In the genomic region with DNA sequence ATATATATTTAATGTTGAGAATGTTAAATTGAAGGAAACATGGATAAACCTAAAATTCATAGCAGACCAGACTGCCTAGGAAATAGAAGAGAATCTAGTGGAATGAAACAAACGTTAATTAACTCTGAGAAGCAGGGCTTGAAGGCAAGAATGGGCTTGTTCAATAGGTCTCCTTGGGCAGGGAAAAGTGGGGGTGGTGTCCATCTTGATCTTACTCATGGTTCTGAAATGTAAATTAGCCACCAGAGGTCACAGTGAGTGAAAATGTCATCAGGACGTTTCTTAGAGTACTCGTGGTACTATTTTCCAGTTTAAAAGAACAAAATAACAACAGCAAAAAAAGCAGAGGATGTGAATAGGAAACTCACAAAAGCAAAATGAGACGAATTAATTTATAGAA, we compare ENCODE assay signal across 18 cellular contexts.
DNase-seq lines count a peak whose midpoint lies in the region; ATAC-seq, FAIRE-seq and TF ChIP-seq lines count a peak whose summit lies in the region.
"Had no signal": no experiment of that assay in that cellular context is flagged by ENCODE, and none has a peak within 500 bp of the region (broad histone marks: within the 10 kb centered on the region; RNA-seq: fewer than 3 reads in every experiment).

No MANE protein-coding gene starts in this region.

- H3K9me3 Mint-ChIP-seq in T-helper 2 cell treated with Interferon-gamma antibody and Interleukin-4, amounts not matched to agents 5 μg/mL and 100 μg/mL, for 36 hours = no peaks in the 10 kb centered on the region

- in situ Hi-C loops in astrocyte of the spinal cord (cut with HindIII; ENCODE audit: low sequenced_read_pairs) = no loop called here

- H3K9me1 ChIP-seq in keratinocyte (ENCODE audit: control insufficient read depth, extremely low read depth, insufficient read depth, low read length) = no peaks in the 10 kb centered on the region

- H3K36me3 Mint-ChIP-seq in T-helper 2 cell treated with Interferon-gamma antibody and Interleukin-4, amounts not matched to agents 5 μg/mL and 100 μg/mL, for 36 hours (ENCODE audit: low read depth) = no peaks in the 10 kb centered on the region

- H3K4me1 Mint-ChIP-seq in T-helper 2 cell treated with Interferon-gamma antibody and Interleukin-4, amounts not matched to agents 5 μg/mL and 100 μg/mL, for 36 hours (ENCODE audit: low read depth) = no peaks in the 10 kb centered on the region

- no peak overlapping the region for H3K9ac ChIP-seq in keratinocyte (ENCODE audit: control insufficient read depth, extremely low read depth, insufficient read depth, low read length)
- H3K9ac ChIP-seq: BLaER1 had no signal

- ATAC-seq in GM19467 (IDR thresholded peaks at IDR 0.05; ENCODE audit: unreplicated experiment) (no peak), GM19328 (IDR thresholded peaks at IDR 0.05; ENCODE audit: unreplicated experiment) (no peak)
- ATAC-seq: activated CD8-positive, alpha-beta T cell treated with anti-CD3 and anti-CD28 coated beads for 36 hours; K562 had no signal

- no peaks in the 10 kb centered on the region for H3K79me2 ChIP-seq in keratinocyte (ENCODE audit: control insufficient read depth, insufficient read depth, low read length)

- peak overlapping the region; percentile 77 for H3K4me2 ChIP-seq in keratinocyte (ENCODE audit: control insufficient read depth, extremely low read depth, insufficient read depth, low read depth, low read length)
- H3K4me2 ChIP-seq: BLaER1 had no signal

- dilution Hi-C loops in keratinocyte (cut with MboI; ENCODE audit: extremely low pct_ligation_motif_present, low sequenced_read_pairs) = no loop called here

- no peak overlapping the region for H3K4me3 Mint-ChIP-seq in T-helper 2 cell treated with Interferon-gamma antibody and Interleukin-4, amounts not matched to agents 5 μg/mL and 100 μg/mL, for 36 hours
- H3K4me3 Mint-ChIP-seq: activated CD8-positive, alpha-beta T cell treated with anti-CD3 and anti-CD28 coated beads for 36 hours had no signal

- peak overlapping the region; percentile 58 for H3K27ac ChIP-seq in keratinocyte (ENCODE audit: control insufficient read depth, insufficient read depth, low read length)
- H3K27ac ChIP-seq: BLaER1, heart left ventricle, tibial artery had no signal

- no peak overlapping the region for H3K4me3 ChIP-seq in astrocyte of the spinal cord (ENCODE audit: low read depth, low read length)
- peak overlapping the region in 1 of 3 experiments; percentile 51 for H3K4me3 ChIP-seq in keratinocyte (ENCODE audit: control insufficient read depth in 2 of 3, extremely low read depth in 1 of 3, insufficient read depth in 2 of 3, low read depth in 1 of 3, low read length in 3 of 3)
- H3K4me3 ChIP-seq: BLaER1, heart left ventricle, K562, tibial artery had no signal

- no peaks in the 10 kb centered on the region for H3K27me3 Mint-ChIP-seq in T-helper 2 cell treated with Interferon-gamma antibody and Interleukin-4, amounts not matched to agents 5 μg/mL and 100 μg/mL, for 36 hours (ENCODE audit: low read depth)
- H3K27me3 Mint-ChIP-seq: activated CD8-positive, alpha-beta T cell treated with anti-CD3 and anti-CD28 coated beads for 36 hours had no signal

- H2AFZ ChIP-seq in keratinocyte (ENCODE audit: control insufficient read depth, low read length) = no peak overlapping the region

- H3K27ac Mint-ChIP-seq in T-helper 2 cell treated with Interferon-gamma antibody and Interleukin-4, amounts not matched to agents 5 μg/mL and 100 μg/mL, for 36 hours = no peak overlapping the region
- H3K27ac Mint-ChIP-seq: activated CD8-positive, alpha-beta T cell treated with anti-CD3 and anti-CD28 coated beads for 36 hours had no signal

- no peaks in the 10 kb centered on the region for H3K27me3 ChIP-seq in keratinocyte (ENCODE audit: control insufficient read depth, extremely low read depth, insufficient read depth, low read length)
- H3K27me3 ChIP-seq: BLaER1, heart left ventricle, tibial artery had no signal

- H3K36me3 ChIP-seq in keratinocyte (ENCODE audit: control insufficient read depth in 2 of 2, extremely low read depth in 1 of 2, insufficient read depth in 2 of 2, low read length in 2 of 2) = no peaks in the 10 kb centered on the region
- H3K36me3 ChIP-seq: BLaER1, heart left ventricle, tibial artery had no signal

- no peaks in the 10 kb centered on the region for H4K20me1 ChIP-seq in keratinocyte (ENCODE audit: control insufficient read depth, extremely low read depth, insufficient read depth, low read length)
- H4K20me1 ChIP-seq: BLaER1 had no signal

- TF ChIP-seq CTCF in astrocyte of the spinal cord (IDR thresholded peaks at IDR 0.05; ENCODE audit: low read depth, low read length) (no peak), keratinocyte (optimal IDR thresholded peaks at IDR 0.05 in 1 of 3, IDR thresholded peaks at IDR 0.05 in 1 of 3, conservative IDR thresholded peaks at IDR 0.05 in 1 of 3; ENCODE audit: extremely low read depth in 1 of 3, insufficient read depth in 2 of 3, low read length in 3 of 3) (no peak)

- DNase-seq in COLO829 (ENCODE audit: low spot score) (peak; percentile 68), HT-29 (ENCODE audit: low spot score) (peak; percentile 39), astrocyte of the spinal cord (ENCODE audit: low read depth, low spot score) (peak; percentile 20), keratinocyte (ENCODE audit: low read depth, low spot score) (peak; percentile 87), NCI-H1436 (lab: John Stamatoyannopoulos, UW) (no peak)
- no peak for DNase-seq in T-helper 2 cell treated with Interferon-gamma antibody and Interleukin-4, amounts not matched to agents 5 μg/mL and 100 μg/mL, for 36 hours (ENCODE audit: low spot score)
- DNase-seq: activated CD8-positive, alpha-beta T cell treated with anti-CD3 and anti-CD28 coated beads for 36 hours; activated effector memory CD4-positive, alpha-beta T cell treated with Interleukin-2 at 50 U/mL for 16 hours; effector CD8-positive, alpha-beta T cell; heart left ventricle; NCI-H1930; NK-92 treated with Interleukin-12 subunit alpha and Interleukin-12 subunit beta, amount 100 ng/mL, for 24 hours; SIG-M5 had no signal

- H3K9me3 ChIP-seq in keratinocyte (ENCODE audit: control insufficient read depth, low read depth, low read length) = no peaks in the 10 kb centered on the region
- H3K9me3 ChIP-seq: BLaER1, heart left ventricle, tibial artery had no signal

- peaks cover 41% of the 10 kb centered on the region for H3K4me1 ChIP-seq in keratinocyte (ENCODE audit: control insufficient read depth, extremely low read depth, insufficient read depth, low read length)
- H3K4me1 ChIP-seq: BLaER1, heart left ventricle, tibial artery had no signal

- FAIRE-seq in keratinocyte (lab: Jason Lieb, UNC) = peak; percentile 80
- FAIRE-seq: K562 had no signal

Comparison
In these comparisons a context has a peak if more than half of its experiments do, and no peak if none do; other contexts are left out.
1. DNase-seq: peak in COLO829 (single experiment), HT-29 (single experiment), astrocyte of the spinal cord (single experiment) and keratinocyte (single experiment); none in T-helper 2 cell treated with Interferon-gamma antibody and Interleukin-4, amounts not matched to agents 5 μg/mL and 100 μg/mL, for 36 hours (single experiment) and NCI-H1436 (single experiment).